24 cellular contexts compared by ENCODE assay signal in the genomic region with DNA sequence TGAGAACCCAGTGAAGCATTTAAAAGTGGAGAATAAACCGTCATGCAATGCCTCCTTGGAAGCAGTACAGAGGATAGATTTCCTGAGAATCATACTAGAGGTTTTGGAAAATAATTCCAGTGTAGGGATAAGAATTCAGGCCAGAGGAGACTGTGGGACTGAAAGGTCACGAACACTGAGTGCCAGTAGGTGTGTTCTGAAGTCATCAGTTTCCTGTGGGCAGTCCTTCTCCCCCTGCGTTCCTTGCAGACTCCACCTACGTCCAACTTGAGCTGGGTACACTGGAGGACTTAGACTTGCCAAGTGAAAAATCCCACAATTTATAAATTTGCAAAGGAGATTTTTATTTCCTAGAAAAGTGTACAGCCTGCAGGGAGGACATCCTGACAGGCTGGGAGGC.
"Had no signal": no experiment of that assay in that cellular context is flagged by ENCODE, and none has a peak within 500 bp of the region (broad histone marks: within the 10 kb centered on the region; RNA-seq: fewer than 3 reads in every experiment).

No MANE protein-coding gene starts in this region.

- DNase-seq: activated CD8-positive, alpha-beta memory T cell treated with anti-CD3 and anti-CD28 coated beads, Interleukin-2, amount 50 U/mL, for 4 hours; activated T-cell treated with anti-CD3 and anti-CD28 coated beads, Interleukin-2, amount 50 U/mL, for 24 hours; cerebellar nuclear complex; head of caudate nucleus; midbrain; natural killer cell; pancreas; psoas muscle; sigmoid colon; stimulated activated CD4-positive, alpha-beta T cell treated with anti-CD3 and anti-CD28 coated beads, Interleukin-15, amount 100 ng/mL, for 24 hours; stomach; T1000 had no signal

- H3K4me2 ChIP-seq: smooth muscle cell had no signal

- H3K27ac Mint-ChIP-seq: activated naive CD4-positive, alpha-beta T cell treated with anti-CD3 and anti-CD28 coated beads, Interleukin-2, amount 50 U/mL, for 72 hours; activated T-cell treated with anti-CD3 and anti-CD28 coated beads, Interleukin-2, amount 50 U/mL, for 24 hours; activated T-helper 17 cell treated with anti-CD3 and anti-CD28 coated beads, Interleukin-2, amount 50 U/mL, for 72 hours; natural killer cell; stimulated activated memory B cell treated with anti-CD40 and anti-IgM and Interleukin-4, amounts not matched to agents 10 μg/mL and 1 μg/mL and 100 μg/mL, for 72 hours; T-helper 1 cell treated with Interleukin-12 subunit alpha and Interleukin-12 subunit beta and Interleukin-4 antibody, amounts not matched to agents 30 μg/mL and 1 μg/mL, for 36 hours; type B pancreatic cell; WTC11 had no signal

- H3K27me3 Mint-ChIP-seq: activated T-cell treated with anti-CD3 and anti-CD28 coated beads, Interleukin-2, amount 50 U/mL, for 24 hours; activated T-helper 17 cell treated with anti-CD3 and anti-CD28 coated beads, Interleukin-2, amount 50 U/mL, for 72 hours; stimulated activated memory B cell treated with anti-CD40 and anti-IgM and Interleukin-4, amounts not matched to agents 10 μg/mL and 1 μg/mL and 100 μg/mL, for 72 hours; type B pancreatic cell had no signal

- H3K27ac ChIP-seq: breast epithelium, epithelial cell of prostate, gastroesophageal sphincter, pancreas, psoas muscle, sigmoid colon, stomach, suprapubic skin had no signal

- ATAC-seq: activated naive CD4-positive, alpha-beta T cell treated with anti-CD3 and anti-CD28 coated beads, Interleukin-2, amount 50 U/mL, for 72 hours; activated T-helper 17 cell treated with anti-CD3 and anti-CD28 coated beads, Interleukin-2, amount 50 U/mL, for 72 hours; gastroesophageal sphincter; natural killer cell; pancreas; psoas muscle; stimulated activated memory B cell treated with anti-CD40 and anti-IgM and Interleukin-4, amounts not matched to agents 10 μg/mL and 1 μg/mL and 100 μg/mL, for 72 hours; WTC11 had no signal

- H3K4me3 ChIP-seq: breast epithelium, coronary artery, gastroesophageal sphincter, pancreas, psoas muscle, sigmoid colon, smooth muscle cell, stomach, suprapubic skin had no signal

- H3K36me3 ChIP-seq: breast epithelium, gastroesophageal sphincter, pancreas, sigmoid colon, stomach, suprapubic skin had no signal

- H3K27me3 ChIP-seq: breast epithelium, gastroesophageal sphincter, pancreas, sigmoid colon, stomach, suprapubic skin had no signal

- H3K36me3 Mint-ChIP-seq: stimulated activated memory B cell treated with anti-CD40 and anti-IgM and Interleukin-4, amounts not matched to agents 10 μg/mL and 1 μg/mL and 100 μg/mL, for 72 hours; type B pancreatic cell; WTC11 had no signal

- H3K9me3 ChIP-seq: breast epithelium, gastroesophageal sphincter, pancreas, psoas muscle, suprapubic skin had no signal

- H3K4me3 Mint-ChIP-seq: activated T-cell treated with anti-CD3 and anti-CD28 coated beads, Interleukin-2, amount 50 U/mL, for 24 hours; activated T-helper 17 cell treated with anti-CD3 and anti-CD28 coated beads, Interleukin-2, amount 50 U/mL, for 72 hours; natural killer cell; stimulated activated memory B cell treated with anti-CD40 and anti-IgM and Interleukin-4, amounts not matched to agents 10 μg/mL and 1 μg/mL and 100 μg/mL, for 72 hours; T-helper 1 cell treated with Interleukin-12 subunit alpha and Interleukin-12 subunit beta and Interleukin-4 antibody, amounts not matched to agents 30 μg/mL and 1 μg/mL, for 36 hours; type B pancreatic cell; WTC11 had no signal

- H3K4me1 Mint-ChIP-seq: activated T-helper 17 cell treated with anti-CD3 and anti-CD28 coated beads, Interleukin-2, amount 50 U/mL, for 72 hours; natural killer cell; stimulated activated memory B cell treated with anti-CD40 and anti-IgM and Interleukin-4, amounts not matched to agents 10 μg/mL and 1 μg/mL and 100 μg/mL, for 72 hours had no signal

- H3K4me1 ChIP-seq: breast epithelium, pancreas, psoas muscle, stomach, suprapubic skin had no signal
